15 cellular contexts compared by ENCODE assay signal in the genomic region with DNA sequence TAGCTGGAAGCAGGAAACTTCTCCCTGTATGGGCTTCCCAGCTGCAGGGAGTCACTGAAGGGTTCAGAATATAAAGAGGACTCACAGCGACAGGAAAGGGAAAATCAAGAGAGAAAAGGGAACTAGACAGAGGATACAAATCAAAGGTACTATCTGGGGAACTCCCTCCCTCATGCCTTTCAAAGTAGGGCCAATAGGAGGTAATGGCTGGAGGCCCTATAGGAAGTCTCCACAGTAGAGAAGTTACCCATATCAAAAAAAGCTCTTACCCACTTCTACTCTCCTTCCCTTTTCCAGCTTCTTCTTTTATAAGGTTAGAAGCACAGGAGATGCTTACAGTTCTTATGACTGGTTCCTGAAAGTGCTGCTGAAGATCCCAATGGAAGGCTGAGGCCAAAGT. TPM values are rescaled to one million over a fixed set of nuclear protein-coding genes. Genes with fewer than 3 reads are reported as not detected.
DNase-seq lines count a peak whose midpoint lies in the region; ATAC-seq and TF ChIP-seq lines count a peak whose summit lies in the region.
"Had no signal": no experiment of that assay in that cellular context is flagged by ENCODE, and none has a peak within 500 bp of the region (broad histone marks: within the 10 kb centered on the region; RNA-seq: fewer than 3 reads in every experiment).

No MANE protein-coding gene starts in this region.

- CTCF ChIA-PET in WTC11 (lab: Charles Lee), result interaction anchor here (0.6 to 1.2 kb wide), 3 partner anchors 11 to 550 kb away, joined by 3 to 4 read pairs (median 4); no protein-coding TSS in a partner anchor

- no peaks in the 10 kb centered on the region for H3K36me3 Mint-ChIP-seq in WTC11
- no peaks in the 10 kb centered on the region for H3K36me3 Mint-ChIP-seq in naive B cell
- H3K36me3 Mint-ChIP-seq in glutamatergic neuron (ENCODE audit: unreplicated experiment), result no peaks in the 10 kb centered on the region
- H3K36me3 Mint-ChIP-seq: mesothelial cell of epicardium had no signal

- H3K4me3 Mint-ChIP-seq in WTC11, result no peak overlapping the region
- H3K4me3 Mint-ChIP-seq in naive B cell, result no peak overlapping the region
- no peak overlapping the region for H3K4me3 Mint-ChIP-seq in glutamatergic neuron (ENCODE audit: unreplicated experiment)
- H3K4me3 Mint-ChIP-seq: mesothelial cell of epicardium had no signal

- H3K27me3 Mint-ChIP-seq in WTC11 (ENCODE audit: low read depth) (no peaks in the 10 kb centered on the region), naive B cell (peaks cover 20 to 50% (median 31%) of the 10 kb centered on the region in 3 donors), glutamatergic neuron (ENCODE audit: unreplicated experiment) (no peaks in the 10 kb centered on the region)

- H3K9me3 Mint-ChIP-seq in WTC11 (no peaks in the 10 kb centered on the region), naive B cell (no peaks in the 10 kb centered on the region), glutamatergic neuron (ENCODE audit: unreplicated experiment) (no peaks in the 10 kb centered on the region)
- H3K9me3 Mint-ChIP-seq: mesothelial cell of epicardium had no signal

- H3K27ac Mint-ChIP-seq in WTC11 (no peak overlapping the region), naive B cell (peak overlapping the region in 1 of 6 donors; percentile 25), glutamatergic neuron (ENCODE audit: unreplicated experiment) (no peak overlapping the region)
- H3K27ac Mint-ChIP-seq: mesothelial cell of epicardium had no signal

- TF ChIP-seq POLR2A in NB4 (IDR thresholded peaks at IDR 0.05; ENCODE audit: extremely low read depth, insufficient read length), result no peak

- H3K4me1 Mint-ChIP-seq in WTC11 (peaks cover 40% of the 10 kb centered on the region), naive B cell (peaks cover 5 to 22% (median 12%) of the 10 kb centered on the region in 3 donors), glutamatergic neuron (ENCODE audit: low read depth, unreplicated experiment) (peaks cover 16% of the 10 kb centered on the region)

- H3K4me3 ChIP-seq in NB4 (ENCODE audit: low read depth, low read length), result no peak overlapping the region
- H3K4me3 ChIP-seq: PC-9 had no signal

- peak; percentile 85 for DNase-seq in CD1c-positive myeloid dendritic cell (ENCODE audit: extremely low spot score)
- peak; percentile 9 for DNase-seq in NB4 (ENCODE audit: low read depth)
- DNase-seq in WTC11 (ENCODE audit: low spot score), result no peak
- DNase-seq in naive B cell, result no peak
- DNase-seq in DMS53 (lab: John Stamatoyannopoulos, UW), result no peak
- no peak for DNase-seq in activated CD4-positive, CD25-positive, alpha-beta regulatory T cell treated with anti-CD3 and anti-CD28 coated beads, Interleukin-2, amount 50 U/mL, for 72 hours
- DNase-seq in glutamatergic neuron, result no peak
- no peak for DNase-seq in cerebellar cortex (ENCODE audit: low spot score)
- DNase-seq: activated gamma-delta T cell, DMS153, NCI-H1105, NCI-H226, PC-9, tibial artery had no signal

- TF ChIP-seq CTCF in NB4 (IDR thresholded peaks at IDR 0.05; ENCODE audit: low read depth, low read length) (no peak), WTC11 (IDR thresholded peaks at IDR 0.05) (no peak), glutamatergic neuron (IDR thresholded peaks at IDR 0.05; ENCODE audit: partially characterized antibody, unreplicated experiment) (no peak)

- ATAC-seq in WTC11 (peak; percentile 53), naive B cell (ENCODE audit: low read depth in 2 of 2) (peak; percentile 54 to 61)

- POLR2A ChIA-PET in WTC11 (lab: Charles Lee), result no interaction called here

TF ChIP-seq in WTC11, 78 proteins besides CTCF, POLR2A, EP300 and RAD21:
- TF ChIP-seq, protein P1, sequence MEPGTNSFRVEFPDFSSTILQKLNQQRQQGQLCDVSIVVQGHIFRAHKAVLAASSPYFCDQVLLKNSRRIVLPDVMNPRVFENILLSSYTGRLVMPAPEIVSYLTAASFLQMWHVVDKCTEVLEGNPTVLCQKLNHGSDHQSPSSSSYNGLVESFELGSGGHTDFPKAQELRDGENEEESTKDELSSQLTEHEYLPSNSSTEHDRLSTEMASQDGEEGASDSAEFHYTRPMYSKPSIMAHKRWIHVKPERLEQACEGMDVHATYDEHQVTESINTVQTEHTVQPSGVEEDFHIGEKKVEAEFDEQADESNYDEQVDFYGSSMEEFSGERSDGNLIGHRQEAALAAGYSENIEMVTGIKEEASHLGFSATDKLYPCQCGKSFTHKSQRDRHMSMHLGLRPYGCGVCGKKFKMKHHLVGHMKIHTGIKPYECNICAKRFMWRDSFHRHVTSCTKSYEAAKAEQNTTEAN (CRISPR knock-in tag; IDR thresholded peaks at IDR 0.05), result no peak
- TF ChIP-seq ZNF138 (CRISPR knock-in tag; conservative IDR thresholded peaks at IDR 0.05) (no peak), PRRX2 (CRISPR knock-in tag; IDR thresholded peaks at IDR 0.05) (no peak), ZNF121 (CRISPR knock-in tag; IDR thresholded peaks at IDR 0.05) (no peak), GRHL2 (CRISPR knock-in tag; IDR thresholded peaks at IDR 0.05; ENCODE audit: insufficient replicate concordance, severe bottlenecking) (no peak), ZNF396 (CRISPR knock-in tag; IDR thresholded peaks at IDR 0.05; ENCODE audit: borderline replicate concordance) (no peak), TP53 (CRISPR knock-in tag; IDR thresholded peaks at IDR 0.05) (no peak), EMX1 (CRISPR knock-in tag; IDR thresholded peaks at IDR 0.05) (no peak), MYBL2 (CRISPR knock-in tag; IDR thresholded peaks at IDR 0.05) (no peak), RELA (CRISPR knock-in tag; IDR thresholded peaks at IDR 0.05; ENCODE audit: borderline replicate concordance) (no peak)
- TF ChIP-seq, protein P2, sequence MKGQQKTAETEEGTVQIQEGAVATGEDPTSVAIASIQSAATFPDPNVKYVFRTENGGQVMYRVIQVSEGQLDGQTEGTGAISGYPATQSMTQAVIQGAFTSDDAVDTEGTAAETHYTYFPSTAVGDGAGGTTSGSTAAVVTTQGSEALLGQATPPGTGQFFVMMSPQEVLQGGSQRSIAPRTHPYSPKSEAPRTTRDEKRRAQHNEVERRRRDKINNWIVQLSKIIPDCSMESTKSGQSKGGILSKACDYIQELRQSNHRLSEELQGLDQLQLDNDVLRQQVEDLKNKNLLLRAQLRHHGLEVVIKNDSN (CRISPR knock-in tag; IDR thresholded peaks at IDR 0.05), result no peak
- TF ChIP-seq, protein P3, sequence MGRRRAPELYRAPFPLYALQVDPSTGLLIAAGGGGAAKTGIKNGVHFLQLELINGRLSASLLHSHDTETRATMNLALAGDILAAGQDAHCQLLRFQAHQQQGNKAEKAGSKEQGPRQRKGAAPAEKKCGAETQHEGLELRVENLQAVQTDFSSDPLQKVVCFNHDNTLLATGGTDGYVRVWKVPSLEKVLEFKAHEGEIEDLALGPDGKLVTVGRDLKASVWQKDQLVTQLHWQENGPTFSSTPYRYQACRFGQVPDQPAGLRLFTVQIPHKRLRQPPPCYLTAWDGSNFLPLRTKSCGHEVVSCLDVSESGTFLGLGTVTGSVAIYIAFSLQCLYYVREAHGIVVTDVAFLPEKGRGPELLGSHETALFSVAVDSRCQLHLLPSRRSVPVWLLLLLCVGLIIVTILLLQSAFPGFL (CRISPR knock-in tag; IDR thresholded peaks at IDR 0.05; ENCODE audit: borderline replicate concordance), result no peak
- TF ChIP-seq, protein P4, sequence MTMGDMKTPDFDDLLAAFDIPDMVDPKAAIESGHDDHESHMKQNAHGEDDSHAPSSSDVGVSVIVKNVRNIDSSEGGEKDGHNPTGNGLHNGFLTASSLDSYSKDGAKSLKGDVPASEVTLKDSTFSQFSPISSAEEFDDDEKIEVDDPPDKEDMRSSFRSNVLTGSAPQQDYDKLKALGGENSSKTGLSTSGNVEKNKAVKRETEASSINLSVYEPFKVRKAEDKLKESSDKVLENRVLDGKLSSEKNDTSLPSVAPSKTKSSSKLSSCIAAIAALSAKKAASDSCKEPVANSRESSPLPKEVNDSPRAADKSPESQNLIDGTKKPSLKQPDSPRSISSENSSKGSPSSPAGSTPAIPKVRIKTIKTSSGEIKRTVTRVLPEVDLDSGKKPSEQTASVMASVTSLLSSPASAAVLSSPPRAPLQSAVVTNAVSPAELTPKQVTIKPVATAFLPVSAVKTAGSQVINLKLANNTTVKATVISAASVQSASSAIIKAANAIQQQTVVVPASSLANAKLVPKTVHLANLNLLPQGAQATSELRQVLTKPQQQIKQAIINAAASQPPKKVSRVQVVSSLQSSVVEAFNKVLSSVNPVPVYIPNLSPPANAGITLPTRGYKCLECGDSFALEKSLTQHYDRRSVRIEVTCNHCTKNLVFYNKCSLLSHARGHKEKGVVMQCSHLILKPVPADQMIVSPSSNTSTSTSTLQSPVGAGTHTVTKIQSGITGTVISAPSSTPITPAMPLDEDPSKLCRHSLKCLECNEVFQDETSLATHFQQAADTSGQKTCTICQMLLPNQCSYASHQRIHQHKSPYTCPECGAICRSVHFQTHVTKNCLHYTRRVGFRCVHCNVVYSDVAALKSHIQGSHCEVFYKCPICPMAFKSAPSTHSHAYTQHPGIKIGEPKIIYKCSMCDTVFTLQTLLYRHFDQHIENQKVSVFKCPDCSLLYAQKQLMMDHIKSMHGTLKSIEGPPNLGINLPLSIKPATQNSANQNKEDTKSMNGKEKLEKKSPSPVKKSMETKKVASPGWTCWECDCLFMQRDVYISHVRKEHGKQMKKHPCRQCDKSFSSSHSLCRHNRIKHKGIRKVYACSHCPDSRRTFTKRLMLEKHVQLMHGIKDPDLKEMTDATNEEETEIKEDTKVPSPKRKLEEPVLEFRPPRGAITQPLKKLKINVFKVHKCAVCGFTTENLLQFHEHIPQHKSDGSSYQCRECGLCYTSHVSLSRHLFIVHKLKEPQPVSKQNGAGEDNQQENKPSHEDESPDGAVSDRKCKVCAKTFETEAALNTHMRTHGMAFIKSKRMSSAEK (CRISPR knock-in tag; IDR thresholded peaks at IDR 0.05; ENCODE audit: borderline replicate concordance), result no peak

RNA-seq across cellular contexts. Expression of a gene that starts 43.5 kb away (rescaled TPM):
- total RNA-seq in WTC11 (2021) (3.6 to 4.5 TPM (median 4.1 TPM) in 3 replicates), glutamatergic neuron (ENCODE audit: unreplicated experiment) (1.1 TPM)
- polyA plus RNA-seq in naive B cell (ENCODE audit: low read depth in 6 of 6), result 1 to 10 TPM in 1 of 6 donors, under 1 TPM in 4, not detected in 1; 0.33 to 1.0 (median 0.44) TPM

Comparison
In these comparisons a context has a peak if more than half of its experiments do, and no peak if none do; other contexts are left out.
1. DNase-seq: peak in CD1c-positive myeloid dendritic cell (single experiment) and NB4 (single experiment); none in WTC11 (single experiment), naive B cell (single experiment), DMS53 (single experiment), activated CD4-positive, CD25-positive, alpha-beta regulatory T cell treated with anti-CD3 and anti-CD28 coated beads, Interleukin-2, amount 50 U/mL, for 72 hours (single experiment), glutamatergic neuron (single experiment) and cerebellar cortex (single experiment).